12 cellular contexts compared by ENCODE assay signal in genomic region chr7:96388166-96388565, GRCh38.
DNase-seq lines count a peak whose midpoint lies in the region; ATAC-seq and TF ChIP-seq lines count a peak whose summit lies in the region.
"Had no signal": no experiment of that assay in that cellular context is flagged by ENCODE, and none has a peak within 500 bp of the region (broad histone marks: within the 10 kb centered on the region; RNA-seq: fewer than 3 reads in every experiment).

No MANE protein-coding gene starts in this region.

- DNase-seq in AG09309 (ENCODE audit: low read depth), result peak; percentile 7
- peak; percentile 38 for DNase-seq in NCI-H2171 (lab: John Stamatoyannopoulos, UW)
- DNase-seq in cardiac fibroblast (ENCODE audit: low read depth in 2 of 2), result peak; percentile 65 to 83
- DNase-seq in lung microvascular endothelial cell (ENCODE audit: low read depth in 2 of 2), result peak; percentile 73
- DNase-seq in H7, result no peak
- no peak for DNase-seq in NCI-H187 treated with DMSO at 0.1 percent for 48 hours (lab: John Stamatoyannopoulos, UW)
- no peak for DNase-seq in activated CD8-positive, alpha-beta T cell treated with anti-CD3 and anti-CD28 coated beads, Interleukin-2, amount 10 ng/mL, durations not matched to agents 7 days and 5 days
- DNase-seq in stimulated activated CD4-positive, alpha-beta T cell treated with anti-CD3 and anti-CD28 coated beads, Interleukin-4, amount 100 ng/mL, for 4 hours, result no peak
- DNase-seq: C1 segment of cervical spinal cord, NCI-H2081, right lobe of liver had no signal

- no peaks in the 10 kb centered on the region for H3K9me3 Mint-ChIP-seq in activated CD8-positive, alpha-beta T cell treated with anti-CD3 and anti-CD28 coated beads, Interleukin-2, amount 10 ng/mL, durations not matched to agents 7 days and 5 days (ENCODE audit: insufficient read depth)

- CTCF ChIA-PET in activated CD8-positive, alpha-beta T cell treated with anti-CD3 and anti-CD28 coated beads, Interleukin-2, amount 10 ng/mL, durations not matched to agents 7 days and 5 days (lab: Charles Lee), result no interaction called here

- H3K27me3 ChIP-seq in H7 (ENCODE audit: control insufficient read depth, insufficient read depth, low read length), result no peaks in the 10 kb centered on the region
- H3K27me3 ChIP-seq: right lobe of liver had no signal

- POLR2A ChIA-PET in activated CD8-positive, alpha-beta T cell treated with anti-CD3 and anti-CD28 coated beads, Interleukin-2, amount 10 ng/mL, durations not matched to agents 7 days and 5 days (lab: Charles Lee), result no interaction called here

- no peaks in the 10 kb centered on the region for H3K36me3 Mint-ChIP-seq in activated CD8-positive, alpha-beta T cell treated with anti-CD3 and anti-CD28 coated beads, Interleukin-2, amount 10 ng/mL, durations not matched to agents 7 days and 5 days (ENCODE audit: low read depth)

- H3K27me3 Mint-ChIP-seq in activated CD8-positive, alpha-beta T cell treated with anti-CD3 and anti-CD28 coated beads, Interleukin-2, amount 10 ng/mL, durations not matched to agents 7 days and 5 days (ENCODE audit: low read depth), result peaks cover 9% of the 10 kb centered on the region

- H3K4me3 ChIP-seq in AG09309 (ENCODE audit: control insufficient read depth, low read depth, low read length) (no peak overlapping the region), cardiac fibroblast (replicated peaks in 1 of 2; ENCODE audit: low read depth in 2 of 2, low read length in 2 of 2) (no peak overlapping the region), H7 (ENCODE audit: insufficient read depth, low read depth, low read length) (no peak overlapping the region)
- H3K4me3 ChIP-seq: lung, right lobe of liver had no signal

- ATAC-seq in activated CD8-positive, alpha-beta T cell treated with anti-CD3 and anti-CD28 coated beads, Interleukin-2, amount 10 ng/mL, durations not matched to agents 7 days and 5 days, result no peak

- TF ChIP-seq CTCF in AG09309 (IDR thresholded peaks at IDR 0.05; ENCODE audit: control insufficient read depth, insufficient read depth, low read depth, low read length, missing control alignments) (no peak), cardiac fibroblast (IDR thresholded peaks at IDR 0.05; ENCODE audit: low read depth, low read length) (no peak)

- H3K36me3 ChIP-seq in H7 (replicated peaks; ENCODE audit: control insufficient read depth, insufficient read depth, low read length), result no peaks in the 10 kb centered on the region
- H3K36me3 ChIP-seq: right lobe of liver had no signal

- H3K27ac Mint-ChIP-seq in activated CD8-positive, alpha-beta T cell treated with anti-CD3 and anti-CD28 coated beads, Interleukin-2, amount 10 ng/mL, durations not matched to agents 7 days and 5 days, result no peak overlapping the region

- no peak overlapping the region for H3K4me3 Mint-ChIP-seq in activated CD8-positive, alpha-beta T cell treated with anti-CD3 and anti-CD28 coated beads, Interleukin-2, amount 10 ng/mL, durations not matched to agents 7 days and 5 days

- H3K4me1 Mint-ChIP-seq in activated CD8-positive, alpha-beta T cell treated with anti-CD3 and anti-CD28 coated beads, Interleukin-2, amount 10 ng/mL, durations not matched to agents 7 days and 5 days (ENCODE audit: low read depth), result no peaks in the 10 kb centered on the region

Comparison
In these comparisons a context has a peak if more than half of its experiments do, and no peak if none do; other contexts are left out.
1. DNase-seq: peak in AG09309 (single experiment), NCI-H2171 (single experiment), cardiac fibroblast (2 of 2) and lung microvascular endothelial cell (2 of 2); none in H7 (single experiment), NCI-H187 treated with DMSO at 0.1 percent for 48 hours (single experiment), activated CD8-positive, alpha-beta T cell treated with anti-CD3 and anti-CD28 coated beads, Interleukin-2, amount 10 ng/mL, durations not matched to agents 7 days and 5 days (single experiment) and stimulated activated CD4-positive, alpha-beta T cell treated with anti-CD3 and anti-CD28 coated beads, Interleukin-4, amount 100 ng/mL, for 4 hours (0 of 2).